ENCODE assay signal across 8 cellular contexts in the genomic region with DNA sequence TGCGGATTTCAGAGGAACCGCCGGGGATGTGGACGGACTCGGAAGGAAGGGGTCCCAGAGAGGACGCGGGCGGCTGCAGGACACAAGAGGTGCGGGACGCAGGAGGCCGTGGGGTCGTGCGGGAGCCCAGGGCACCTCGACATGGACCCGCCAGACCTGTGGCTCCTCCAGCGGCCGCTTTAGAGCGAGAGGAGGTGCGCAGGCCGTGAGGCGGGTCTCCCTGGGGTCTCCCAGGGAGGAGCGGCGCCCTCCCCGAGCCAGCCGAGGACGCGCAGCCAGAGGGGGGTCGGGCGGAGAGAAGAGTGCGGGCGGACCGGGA. TPM values are rescaled to one million over a fixed set of nuclear protein-coding genes. Genes with fewer than 3 reads are reported as not detected.
DNase-seq lines count a peak whose midpoint lies in the region; ATAC-seq, FAIRE-seq and TF ChIP-seq lines count a peak whose summit lies in the region.

No MANE protein-coding gene starts in this region.

- peak overlapping the region; percentile 73 for H4K5ac ChIP-seq in H1 (ENCODE audit: insufficient read length, low read depth, low read length)

- no peak overlapping the region for H2BK12ac ChIP-seq in H1 (ENCODE audit: low read depth, low read length)

- H3F3A ChIP-seq in neural progenitor cell (ENCODE audit: low read depth), result peaks cover 22% of the 10 kb centered on the region

- DNase-seq in AG04450 (ENCODE audit: low read depth, low spot score) (no peak), OCI-LY7 (ENCODE audit: low spot score) (no peak), H1 (ENCODE audit: low read depth in 1 of 2, low spot score in 2 of 2) (no peak), neural progenitor cell (ENCODE audit: low spot score) (no peak), NCI-H526 treated with DMSO at 0.1 percent for 48 hours (lab: John Stamatoyannopoulos, UW) (no peak), T1000 (lab: John Stamatoyannopoulos, UW) (no peak), D341Med (ENCODE audit: low spot score) (no peak)

- no peaks in the 10 kb centered on the region for H3K79me1 ChIP-seq in H1 (ENCODE audit: low read depth, low read length)

- H2BK120ac ChIP-seq in H1 (replicated peaks; ENCODE audit: low read depth, low read length), result no peak overlapping the region

- peaks cover 18% of the 10 kb centered on the region for H3K4me1 Mint-ChIP-seq in neural progenitor cell

- H2BK15ac ChIP-seq in H1 (ENCODE audit: low read length), result no peak overlapping the region

- peak overlapping the region; percentile 48 to 83 (median 73) for H3K9ac ChIP-seq in H1 (replicated peaks in 1 of 4; ENCODE audit: extremely low read depth in 1 of 4, low read depth in 3 of 4, low read length in 3 of 4)
- peak overlapping the region; percentile 56 for H3K9ac ChIP-seq in neural progenitor cell

- peak overlapping the region; percentile 0 for H3K56ac ChIP-seq in H1 (replicated peaks; ENCODE audit: insufficient read length, low read depth, low read length)

- TF ChIP-seq EP300 in H1 (IDR thresholded peaks at IDR 0.05; ENCODE audit: borderline replicate concordance in 1 of 2, low read depth in 2 of 2, low read length in 2 of 2), result no peak

- no peaks in the 10 kb centered on the region for H3K79me2 ChIP-seq in OCI-LY7 (ENCODE audit: insufficient read depth, low read depth, low read length)
- no peaks in the 10 kb centered on the region for H3K79me2 ChIP-seq in H1 (ENCODE audit: control insufficient read depth in 1 of 2, insufficient read depth in 2 of 2, low read length in 2 of 2)
- H3K79me2 ChIP-seq in neural progenitor cell (ENCODE audit: low read depth), result no peaks in the 10 kb centered on the region

- H4K8ac ChIP-seq in H1 (ENCODE audit: extremely low read depth, insufficient read depth, low read length), result peak overlapping the region; percentile 85

- TSS peak; percentile 69 for BruUV-seq in OCI-LY7 (replicated peaks; lab: Mats Ljungman, UMichigan)

- peak overlapping the region; percentile 75 for H3K4me3 ChIP-seq in AG04450 (ENCODE audit: low read depth, low read length)
- peak overlapping the region; percentile 77 for H3K4me3 ChIP-seq in OCI-LY7 (ENCODE audit: low read depth, low read length, poor library complexity, severe bottlenecking)
- peak overlapping the region; percentile 56 to 85 (median 70) for H3K4me3 ChIP-seq in H1 (ENCODE audit: extremely low read depth in 1 of 4, insufficient read depth in 2 of 4, low read depth in 3 of 4, low read length in 4 of 4)
- peak overlapping the region; percentile 77 for H3K4me3 ChIP-seq in neural progenitor cell

- no peak overlapping the region for H2BK5ac ChIP-seq in H1 (ENCODE audit: low read depth, low read length)

- H3K4me2 ChIP-seq in OCI-LY7 (ENCODE audit: low read length) (peak overlapping the region; percentile 99), H1 (ENCODE audit: insufficient read depth in 1 of 2, low read depth in 2 of 2, low read length in 2 of 2) (peak overlapping the region; percentile 58 to 89), neural progenitor cell (peak overlapping the region; percentile 88)

- H3K4me1 ChIP-seq in OCI-LY7 (ENCODE audit: insufficient read depth, low read length, poor library complexity, severe bottlenecking) (peaks cover 15% of the 10 kb centered on the region), H1 (replicated peaks in 1 of 4; ENCODE audit: control insufficient read depth in 3 of 4, insufficient read depth in 4 of 4, low read length in 3 of 4) (peaks cover 0 to 2% (median 0%) of the 10 kb centered on the region in 4 experiments; a peak in 2 of 7 replicates), neural progenitor cell (no peaks in the 10 kb centered on the region)

- H3K18ac ChIP-seq in H1 (ENCODE audit: extremely low read depth, low read length), result peak overlapping the region; percentile 7; the same call in 1 of the 2 replicates

- H3K36me3 ChIP-seq in OCI-LY7 (ENCODE audit: insufficient read depth, low read length), result no peaks in the 10 kb centered on the region
- H3K36me3 ChIP-seq in H1 (ENCODE audit: control insufficient read depth in 2 of 4, insufficient read depth in 4 of 4, low read length in 3 of 4), result no peaks in the 10 kb centered on the region
- H3K36me3 ChIP-seq in neural progenitor cell, result no peaks in the 10 kb centered on the region

- no peak for TF ChIP-seq CTCF in AG04450 (IDR thresholded peaks at IDR 0.05; ENCODE audit: low read depth, low read length)
- TF ChIP-seq CTCF in OCI-LY7 (conservative IDR thresholded peaks at IDR 0.05; ENCODE audit: low read length), result no peak
- TF ChIP-seq CTCF in H1 (IDR thresholded peaks at IDR 0.05; ENCODE audit: control extremely low read depth in 1 of 3, insufficient read depth in 1 of 3, low read depth in 1 of 3, low read length in 3 of 3), result no peak
- no peak for TF ChIP-seq CTCF in neural progenitor cell (IDR thresholded peaks at IDR 0.05)

- POLR2A ChIA-PET in AG04450 (lab: Yijun Ruan, JAX), result interaction anchor here (1.0 to 1.7 kb wide), 3 partner anchors 22 to 152 kb away, joined by 4 to 11 read pairs (median 5); a partner anchor contains a TSS
- POLR2A ChIA-PET in OCI-LY7 (lab: Charles Lee), result interaction anchor here (1.5 kb wide), 1 partner anchor 37 kb away, joined by 7 read pairs; no protein-coding TSS in a partner anchor
- POLR2A ChIA-PET in H1 (lab: Charles Lee; ENCODE audit: partially characterized antibody), result interaction anchor here (2.6 kb wide), 1 partner anchor 22 kb away, joined by 11 read pairs; a partner anchor contains a TSS

- H2AK5ac ChIP-seq in H1 (ENCODE audit: low read depth, low read length), result no peak overlapping the region

- H2BK20ac ChIP-seq in H1 (ENCODE audit: low read length), result no peak overlapping the region

- no peak for FAIRE-seq in H1 (lab: Jason Lieb, UNC)

- no peak for TF ChIP-seq POLR2A in H1 (IDR thresholded peaks at IDR 0.05; ENCODE audit: control extremely low read depth in 1 of 2, low read depth in 2 of 2, low read length in 2 of 2)

- H3K23me2 ChIP-seq in H1 (ENCODE audit: low read depth, low read length), result peaks cover 4% of the 10 kb centered on the region; the same call in 1 of the 2 replicates

- intact Hi-C loops in OCI-LY7 (cut with micrococcal nuclease; ENCODE audit: unreplicated experiment), result loop anchor here (1.0 kb wide), 1 partner anchor 23 kb away; no protein-coding TSS in a partner anchor

- TF ChIP-seq RAD21 in H1 (IDR thresholded peaks at IDR 0.05 in 1 of 2, conservative IDR thresholded peaks at IDR 0.05 in 1 of 2; ENCODE audit: low read depth in 2 of 2, low read length in 2 of 2), result no peak

- WGBS in H1 (ENCODE audit: extremely low coverage in 1 of 2, insufficient coverage in 1 of 2, insufficient read length in 1 of 2, insufficient replicate concordance in 2 of 2, low coverage in 1 of 2, low lambda C conversion rate in 2 of 2, missing lambda C conversion rate in 1 of 2), 2 experiments, result 4% methylated on average over 32 of the region's 32 CpGs; no CpG with 5 or more reads in 1 of the 2 experiments

- H3K27ac Mint-ChIP-seq in neural progenitor cell, result peak overlapping the region; percentile 87

- peak overlapping the region; percentile 70; the same call in 1 of the 2 replicates for H2AFZ ChIP-seq in OCI-LY7 (ENCODE audit: low read length)
- H2AFZ ChIP-seq in H1 (ENCODE audit: low read length), result no peak overlapping the region
- no peak overlapping the region for H2AFZ ChIP-seq in neural progenitor cell (replicated peaks)

- no peaks in the 10 kb centered on the region; the same call in 1 of the 2 replicates for H3K9me3 ChIP-seq in AG04450 (ENCODE audit: control insufficient read depth, insufficient read depth, low read length)
- no peaks in the 10 kb centered on the region for H3K9me3 ChIP-seq in OCI-LY7 (ENCODE audit: low read length)
- no peaks in the 10 kb centered on the region for H3K9me3 ChIP-seq in H1 (ENCODE audit: insufficient read depth in 2 of 2, low read depth in 1 of 2, low read length in 1 of 2)
- H3K9me3 ChIP-seq in neural progenitor cell (ENCODE audit: low read depth), result no peaks in the 10 kb centered on the region

- peak overlapping the region; percentile 31 for H3K27ac ChIP-seq in AG04450 (ENCODE audit: low read depth, low read length)
- H3K27ac ChIP-seq in OCI-LY7 (ENCODE audit: low read depth, low read length, poor library complexity, severe bottlenecking), result peak overlapping the region; percentile 51
- peak overlapping the region; percentile 63 for H3K27ac ChIP-seq in H1 (ENCODE audit: low read depth, low read length)
- H3K27ac ChIP-seq in neural progenitor cell, result no peak overlapping the region

- no peaks in the 10 kb centered on the region for H3K9me2 ChIP-seq in OCI-LY7 (ENCODE audit: insufficient read depth, low read length)

- CTCF ChIA-PET in AG04450 (lab: Charles Lee), result no interaction called here
- CTCF ChIA-PET in OCI-LY7 (lab: Charles Lee; ENCODE audit: unreplicated experiment), result interaction anchor here (1.5 kb wide), 1 partner anchor 37 kb away, joined by 4 read pairs; no protein-coding TSS in a partner anchor
- CTCF ChIA-PET in H1 (lab: Charles Lee; ENCODE audit: partially characterized antibody), result interaction anchor here (3.2 kb wide), 1 partner anchor 16 kb away, joined by 29 read pairs; no protein-coding TSS in a partner anchor

- ATAC-seq in GM21381 (IDR thresholded peaks at IDR 0.05; ENCODE audit: unreplicated experiment), result peak; percentile 3

- peak overlapping the region; percentile 1 for H3K4ac ChIP-seq in H1 (replicated peaks; ENCODE audit: insufficient read length, low read depth, low read length)

- H3K9me3 Mint-ChIP-seq in neural progenitor cell, result no peaks in the 10 kb centered on the region

- H3K36me3 Mint-ChIP-seq in neural progenitor cell, result no peaks in the 10 kb centered on the region

- no peak overlapping the region for H3K23ac ChIP-seq in H1 (ENCODE audit: insufficient read length)

- H3K4me3 Mint-ChIP-seq in neural progenitor cell, result peak overlapping the region; percentile 98

- H4K20me1 ChIP-seq in OCI-LY7 (ENCODE audit: insufficient read depth, low read length), result no peaks in the 10 kb centered on the region
- no peaks in the 10 kb centered on the region for H4K20me1 ChIP-seq in H1 (replicated peaks in 1 of 2; ENCODE audit: control insufficient read depth in 1 of 2, insufficient read depth in 2 of 2, low read length in 2 of 2)
- H4K20me1 ChIP-seq in neural progenitor cell (ENCODE audit: low read depth), result no peaks in the 10 kb centered on the region

- H3K14ac ChIP-seq in H1 (ENCODE audit: insufficient read length), result no peak overlapping the region

- H3K27me3 Mint-ChIP-seq in neural progenitor cell (ENCODE audit: insufficient read depth, low read depth), result peaks cover 8% of the 10 kb centered on the region

- no peaks in the 10 kb centered on the region for H3K27me3 ChIP-seq in AG04450 (ENCODE audit: control insufficient read depth, insufficient read depth, low read length)
- no peaks in the 10 kb centered on the region for H3K27me3 ChIP-seq in H1 (replicated peaks in 1 of 4; ENCODE audit: control insufficient read depth in 3 of 4, extremely low read depth in 1 of 4, insufficient read depth in 3 of 4, low read length in 3 of 4)
- H3K27me3 ChIP-seq in neural progenitor cell, result peaks cover 1% of the 10 kb centered on the region

- peak overlapping the region; percentile 55 for H4K91ac ChIP-seq in H1 (replicated peaks; ENCODE audit: insufficient read length, low read length)

RNA-seq across cellular contexts. Expression of a gene that starts 6.8 kb away (rescaled TPM):
- polyA plus RNA-seq in AG04450 (2011; rRNA removed) (15.1 and 19.8 TPM in 2 replicates), H1 (2011; rRNA removed) (12.4 and 22.2 TPM in 2 replicates)
- 14.2 and 17.9 TPM in 2 replicates for polyA minus RNA-seq in AG04450 (2011; rRNA and poly(A)+ RNA removed)
- 25.3 and 26.1 TPM in 2 replicates for total RNA-seq in OCI-LY7 (2014; rRNA removed; shearing (Covaris generic))
- total RNA-seq in OCI-LY7 (2022) (61.9 and 63.9 TPM in 2 replicates), neural progenitor cell (ENCODE audit: low replicate concordance) (5.1 and 16.1 TPM in 2 replicates)
- total RNA-seq in H1 (2021; fragmentation: NEBNext Ultra II Directional; extraction: Animal tissue kit (Norgen Biotek cat#: 25700)), result 23.1 and 23.5 TPM in 2 replicates
- polyA plus RNA-seq in H1 (2011; cell fraction: cytosol; rRNA removed), result 14.3 TPM
- 29.4 TPM for polyA plus RNA-seq in H1 (2011; cell fraction: nucleus; rRNA removed)
- 10.6 to 15.2 TPM (median 13.5 TPM) in 4 replicates for polyA plus RNA-seq in H1 (2012, experiment 1 of 2)
- polyA plus RNA-seq in H1 (2012, experiment 2 of 2), result 19.6 TPM
- 10.4 TPM for polyA plus RNA-seq in H1 (2013, experiment 1 of 2)
- polyA plus RNA-seq in H1 (2013, experiment 2 of 2), result 9.2 TPM
- polyA minus RNA-seq in H1 (2011; rRNA and poly(A)+ RNA removed), result 5.1 and 10.5 TPM in 2 replicates
- 9.8 TPM for polyA minus RNA-seq in H1 (2011; cell fraction: cytosol; rRNA and poly(A)+ RNA removed)
- 15.7 TPM for polyA minus RNA-seq in H1 (2011; cell fraction: nucleus; rRNA and poly(A)+ RNA removed)

RNA-seq across cellular contexts. Expression of a gene that starts 21.9 kb away (rescaled TPM):
- polyA plus RNA-seq in AG04450 (2011; rRNA removed), result 22.4 and 37.5 TPM in 2 replicates
- polyA minus RNA-seq in AG04450 (2011; rRNA and poly(A)+ RNA removed), result 5.9 and 8.5 TPM in 2 replicates
- 38.7 and 44.9 TPM in 2 replicates for total RNA-seq in OCI-LY7 (2014; rRNA removed; shearing (Covaris generic))
- total RNA-seq in OCI-LY7 (2022), result 22.3 and 23.9 TPM in 2 replicates
- 16.4 and 20.2 TPM in 2 replicates for total RNA-seq in H1 (2021; fragmentation: NEBNext Ultra II Directional; extraction: Animal tissue kit (Norgen Biotek cat#: 25700))
- polyA plus RNA-seq in H1 (2011; rRNA removed), result 30.7 and 43.8 TPM in 2 replicates
- 44.9 TPM for polyA plus RNA-seq in H1 (2011; cell fraction: cytosol; rRNA removed)
- 27.4 TPM for polyA plus RNA-seq in H1 (2011; cell fraction: nucleus; rRNA removed)
- 17.1 to 25.9 TPM (median 22.0 TPM) in 4 replicates for polyA plus RNA-seq in H1 (2012, experiment 1 of 2)
- 24.5 TPM for polyA plus RNA-seq in H1 (2012, experiment 2 of 2)
- 16.8 TPM for polyA plus RNA-seq in H1 (2013, experiment 1 of 2)
- polyA plus RNA-seq in H1 (2013, experiment 2 of 2), result 16.0 TPM
- 4.6 and 5.4 TPM in 2 replicates for polyA minus RNA-seq in H1 (2011; rRNA and poly(A)+ RNA removed)
- polyA minus RNA-seq in H1 (2011; cell fraction: cytosol; rRNA and poly(A)+ RNA removed), result 14.3 TPM
- polyA minus RNA-seq in H1 (2011; cell fraction: nucleus; rRNA and poly(A)+ RNA removed), result 14.3 TPM
- 15.8 and 46.5 TPM in 2 replicates for total RNA-seq in neural progenitor cell (ENCODE audit: low replicate concordance)

RNA-seq across cellular contexts. Expression of a gene that starts 46.9 kb away (rescaled TPM):
- polyA plus RNA-seq in AG04450 (2011; rRNA removed) (0.11 and 0.17 TPM in 2 replicates), H1 (2011; rRNA removed) (4.0 and 5.8 TPM in 2 replicates)
- not detected in 2 replicates for polyA minus RNA-seq in AG04450 (2011; rRNA and poly(A)+ RNA removed)
- not detected in 2 replicates for total RNA-seq in OCI-LY7 (2014; rRNA removed; shearing (Covaris generic))
- total RNA-seq in OCI-LY7 (2022) (not detected in 2 replicates), neural progenitor cell (ENCODE audit: low replicate concordance) (not detected in 2 replicates)
- total RNA-seq in H1 (2021; fragmentation: NEBNext Ultra II Directional; extraction: Animal tissue kit (Norgen Biotek cat#: 25700)), result 2.7 and 4.4 TPM in 2 replicates
- 5.2 TPM for polyA plus RNA-seq in H1 (2011; cell fraction: cytosol; rRNA removed)
- polyA plus RNA-seq in H1 (2011; cell fraction: nucleus; rRNA removed), result 20.5 TPM
- 1.5 to 4.3 TPM (median 2.9 TPM) in 4 replicates for polyA plus RNA-seq in H1 (2012, experiment 1 of 2)
- 1.6 TPM for polyA plus RNA-seq in H1 (2012, experiment 2 of 2)
- 3.5 TPM for polyA plus RNA-seq in H1 (2013, experiment 1 of 2)
- 3.1 TPM for polyA plus RNA-seq in H1 (2013, experiment 2 of 2)
- 1.3 and 1.7 TPM in 2 replicates for polyA minus RNA-seq in H1 (2011; rRNA and poly(A)+ RNA removed)
- polyA minus RNA-seq in H1 (2011; cell fraction: cytosol; rRNA and poly(A)+ RNA removed), result 1.3 TPM
- polyA minus RNA-seq in H1 (2011; cell fraction: nucleus; rRNA and poly(A)+ RNA removed), result 4.4 TPM

RNA-seq across cellular contexts. Expression of a gene that starts 59.2 kb away (rescaled TPM):
- polyA plus RNA-seq in AG04450 (2011; rRNA removed), result 0.04 TPM in 1 of 2 replicates, not detected in the other
- polyA minus RNA-seq in AG04450 (2011; rRNA and poly(A)+ RNA removed), result not detected in 2 replicates
- 0.09 and 0.28 TPM in 2 replicates for total RNA-seq in OCI-LY7 (2014; rRNA removed; shearing (Covaris generic))
- total RNA-seq in OCI-LY7 (2022), result 0.31 TPM in 1 of 2 replicates, not detected in the other
- 6.6 and 7.8 TPM in 2 replicates for total RNA-seq in H1 (2021; fragmentation: NEBNext Ultra II Directional; extraction: Animal tissue kit (Norgen Biotek cat#: 25700))
- 7.0 and 10.4 TPM in 2 replicates for polyA plus RNA-seq in H1 (2011; rRNA removed)
- polyA plus RNA-seq in H1 (2011; cell fraction: cytosol; rRNA removed), result 8.8 TPM
- polyA plus RNA-seq in H1 (2011; cell fraction: nucleus; rRNA removed), result 16.5 TPM
- polyA plus RNA-seq in H1 (2012, experiment 1 of 2), result 2.6 to 7.9 TPM (median 6.3 TPM) in 4 replicates
- polyA plus RNA-seq in H1 (2012, experiment 2 of 2), result 6.3 TPM
- polyA plus RNA-seq in H1 (2013, experiment 1 of 2), result 10.9 TPM
- polyA plus RNA-seq in H1 (2013, experiment 2 of 2), result 10.2 TPM
- polyA minus RNA-seq in H1 (2011; rRNA and poly(A)+ RNA removed), result 0.32 and 0.71 TPM in 2 replicates
- polyA minus RNA-seq in H1 (2011; cell fraction: cytosol; rRNA and poly(A)+ RNA removed), result 2.3 TPM
- polyA minus RNA-seq in H1 (2011; cell fraction: nucleus; rRNA and poly(A)+ RNA removed), result 3.9 TPM
- 0.51 and 5.6 TPM in 2 replicates for total RNA-seq in neural progenitor cell (ENCODE audit: low replicate concordance)
